9 cellular contexts compared by ENCODE assay signal in genomic region chr2:227817940-227818568, GRCh38. TPM values are rescaled to one million over a fixed set of nuclear protein-coding genes. Genes with fewer than 3 reads are reported as not detected.
DNase-seq lines count a peak whose midpoint lies in the region; ATAC-seq and TF ChIP-seq lines count a peak whose summit lies in the region.
"Had no signal": no experiment of that assay in that cellular context is flagged by ENCODE, and none has a peak within 500 bp of the region (broad histone marks: within the 10 kb centered on the region; RNA-seq: fewer than 3 reads in every experiment).

No MANE protein-coding gene starts in this region.

- no peaks in the 10 kb centered on the region for H3K36me3 ChIP-seq in fibroblast of lung (ENCODE audit: control insufficient read depth, insufficient read depth, low read length)

- H3K27me3 ChIP-seq in fibroblast of lung (ENCODE audit: control insufficient read depth, insufficient read depth, low read length) = no peaks in the 10 kb centered on the region

- peak overlapping the region; percentile 90 for H3K4me2 ChIP-seq in fibroblast of lung (ENCODE audit: extremely low read depth, insufficient read depth, low read length)

- no peaks in the 10 kb centered on the region for H3K36me3 Mint-ChIP-seq in type B pancreatic cell
- H3K36me3 Mint-ChIP-seq in glutamatergic neuron (ENCODE audit: unreplicated experiment) = no peaks in the 10 kb centered on the region
- H3K36me3 Mint-ChIP-seq: activated naive CD8-positive, alpha-beta T cell had no signal

- peak in 1 of 2 donors; percentile 7 for TF ChIP-seq CTCF in fibroblast of lung (conservative IDR thresholded peaks at IDR 0.05 in 1 of 2, IDR thresholded peaks at IDR 0.05 in 1 of 2; ENCODE audit: low read depth in 1 of 2, low read length in 2 of 2)
- TF ChIP-seq CTCF in omental fat pad (IDR thresholded peaks at IDR 0.05) = no peak
- no peak for TF ChIP-seq CTCF in type B pancreatic cell (conservative IDR thresholded peaks at IDR 0.05)
- TF ChIP-seq CTCF in glutamatergic neuron (IDR thresholded peaks at IDR 0.05; ENCODE audit: partially characterized antibody, unreplicated experiment) = no peak

- peaks cover 4% of the 10 kb centered on the region for H3K27me3 Mint-ChIP-seq in type B pancreatic cell
- peaks cover 2% of the 10 kb centered on the region for H3K27me3 Mint-ChIP-seq in glutamatergic neuron (ENCODE audit: unreplicated experiment)

- H3K9me3 Mint-ChIP-seq in type B pancreatic cell (peaks cover 6% of the 10 kb centered on the region), glutamatergic neuron (ENCODE audit: unreplicated experiment) (no peaks in the 10 kb centered on the region)

- H3K79me2 ChIP-seq in fibroblast of lung (ENCODE audit: control insufficient read depth, insufficient read depth, low read length) = no peaks in the 10 kb centered on the region

- H3K27ac Mint-ChIP-seq in type B pancreatic cell (peak overlapping the region; percentile 30), glutamatergic neuron (ENCODE audit: unreplicated experiment) (no peak overlapping the region)
- H3K27ac Mint-ChIP-seq: activated naive CD8-positive, alpha-beta T cell had no signal

- H4K20me1 ChIP-seq in fibroblast of lung (ENCODE audit: control insufficient read depth, extremely low read depth, insufficient read depth, low read length) = no peaks in the 10 kb centered on the region

- peak overlapping the region; percentile 89 for H3K27ac ChIP-seq in fibroblast of lung (ENCODE audit: insufficient read depth, low read length)

- H2AFZ ChIP-seq in fibroblast of lung (ENCODE audit: low read length) = peak overlapping the region; percentile 50

- peak overlapping the region in 2 of 4 experiments; percentile 19 to 68 for H3K4me3 ChIP-seq in fibroblast of lung (replicated peaks in 1 of 4; ENCODE audit: control extremely low read depth in 1 of 4, insufficient read depth in 1 of 4, low read depth in 3 of 4, low read length in 4 of 4)

- peak; percentile 93 for ATAC-seq in omental fat pad (ENCODE audit: low FRiP score)

- H3K4me1 Mint-ChIP-seq in type B pancreatic cell (ENCODE audit: unreplicated experiment) = no peaks in the 10 kb centered on the region
- no peaks in the 10 kb centered on the region for H3K4me1 Mint-ChIP-seq in glutamatergic neuron (ENCODE audit: low read depth, unreplicated experiment)

- peak overlapping the region; percentile 26 for H3K9ac ChIP-seq in fibroblast of lung (ENCODE audit: insufficient read depth, low read length)

- DNase-seq in NCI-H345 (lab: John Stamatoyannopoulos, UW) (peak; percentile 25), NCI-H345 treated with DMSO at 0.1 percent for 48 hours (lab: John Stamatoyannopoulos, UW; ENCODE audit: unreplicated experiment) (no peak), OCI-M1 (lab: John Stamatoyannopoulos, UW) (peak; percentile 11), fibroblast of lung (ENCODE audit: low read depth in 2 of 2) (peak; percentile 100), omental fat pad (ENCODE audit: low spot score) (peak; percentile 99), type B pancreatic cell (ENCODE audit: extremely low spot score, unreplicated experiment) (no peak), glutamatergic neuron (no peak)
- DNase-seq in activated T-cell treated with anti-CD3 and anti-CD28 coated beads, Interleukin-2, amount 50 U/mL, for 48 hours = peak; percentile 85 to 87

- no peaks in the 10 kb centered on the region for H3K9me3 ChIP-seq in fibroblast of lung (ENCODE audit: control insufficient read depth, insufficient read depth, low read depth, low read length)

- H3K4me3 Mint-ChIP-seq in type B pancreatic cell = no peak overlapping the region
- H3K4me3 Mint-ChIP-seq in glutamatergic neuron (ENCODE audit: unreplicated experiment) = no peak overlapping the region
- H3K4me3 Mint-ChIP-seq: activated naive CD8-positive, alpha-beta T cell had no signal

- H3K4me1 ChIP-seq in fibroblast of lung (ENCODE audit: control insufficient read depth, extremely low read depth, insufficient read depth, low read length) = peaks cover 13% of the 10 kb centered on the region

RNA-seq across cellular contexts. Expression of gene CCL20, which starts 4.4 kb away (rescaled TPM):
- not detected in 2 replicates for total RNA-seq in fibroblast of lung
- polyA plus RNA-seq in fibroblast of lung = 0.23 TPM in 1 of 2 replicates, not detected in the other
- polyA plus RNA-seq in fibroblast of lung (2012) = 0.23 TPM in 1 of 2 replicates, not detected in the other
- not detected in 2 replicates for polyA minus RNA-seq in fibroblast of lung (ENCODE audit: low replicate concordance)
- total RNA-seq in omental fat pad = 10 to 100 TPM in 1 of 4 donors, 1 to 10 TPM in 1, not detected in 2; 3.4 to 19.2 TPM
- 1.7 and 3.2 TPM in 2 replicates for total RNA-seq in type B pancreatic cell (ENCODE audit: low replicate concordance)
- not detected for total RNA-seq in glutamatergic neuron (ENCODE audit: unreplicated experiment)

RNA-seq across cellular contexts. Expression of gene DAW1, which starts 53.4 kb away (rescaled TPM):
- not detected in 2 replicates for total RNA-seq in fibroblast of lung
- polyA plus RNA-seq in fibroblast of lung = 0.11 and 0.12 TPM in 2 replicates
- polyA plus RNA-seq in fibroblast of lung (2012) = not detected in 2 replicates
- not detected in 2 replicates for polyA minus RNA-seq in fibroblast of lung (ENCODE audit: low replicate concordance)
- total RNA-seq in omental fat pad = 10 to 100 TPM in 1 of 4 donors, 1 to 10 TPM in 1, not detected in 2; 1.9 to 11.0 TPM
- 0.80 TPM in 1 of 2 replicates, not detected in the other for total RNA-seq in type B pancreatic cell (ENCODE audit: low replicate concordance)
- not detected for total RNA-seq in glutamatergic neuron (ENCODE audit: unreplicated experiment)

Comparison
In these comparisons a context has a peak if more than half of its experiments do, and no peak if none do; other contexts are left out.
1. DNase-seq: peak in NCI-H345 (single experiment), OCI-M1 (single experiment), activated T-cell treated with anti-CD3 and anti-CD28 coated beads, Interleukin-2, amount 50 U/mL, for 48 hours (2 of 2), fibroblast of lung (2 of 2) and omental fat pad (single experiment); none in NCI-H345 treated with DMSO at 0.1 percent for 48 hours (single experiment), type B pancreatic cell (single experiment) and glutamatergic neuron (single experiment).